In genomic region chr10:130109796-130110235, GRCh38 we compare ENCODE assay signal across 8 cellular contexts. TPM values are rescaled to one million over a fixed set of nuclear protein-coding genes. Genes with fewer than 3 reads are reported as not detected.
DNase-seq lines count a peak whose midpoint lies in the region; ATAC-seq and TF ChIP-seq lines count a peak whose summit lies in the region.

No MANE protein-coding gene starts in this region.

- peak overlapping the region; percentile 90 for H3K27ac ChIP-seq in effector memory CD4-positive, alpha-beta T cell (ENCODE audit: insufficient read depth, low read length, poor library complexity, severe bottlenecking)

- H3K4me3 Mint-ChIP-seq in activated CD8-positive, alpha-beta T cell treated with anti-CD3 and anti-CD28 coated beads for 36 hours, result peak overlapping the region; percentile 92

- TF ChIP-seq CTCF in HFF-Myc (IDR thresholded peaks at IDR 0.05; ENCODE audit: low read depth, low read length, missing control alignments), result peak; percentile 72
- peak; percentile 81 for TF ChIP-seq CTCF in activated CD8-positive, alpha-beta T cell treated with anti-CD3 and anti-CD28 coated beads for 36 hours (IDR thresholded peaks at IDR 0.05)

- peaks cover 22% of the 10 kb centered on the region for H3K4me1 ChIP-seq in effector memory CD4-positive, alpha-beta T cell (ENCODE audit: control insufficient read depth, insufficient read depth, low read length, poor library complexity, severe bottlenecking)

- no peaks in the 10 kb centered on the region for H3K9me3 ChIP-seq in effector memory CD4-positive, alpha-beta T cell (ENCODE audit: control insufficient read depth, low read length)

- POLR2A ChIA-PET in activated CD8-positive, alpha-beta T cell treated with anti-CD3 and anti-CD28 coated beads for 36 hours (lab: Charles Lee), result interaction anchor here (0.7 to 3.3 kb wide), 7 partner anchors 11 to 38 kb away, joined by 3 to 54 read pairs (median 8); partner anchors contain the start of gene GLRX3

- no peaks in the 10 kb centered on the region for H3K27me3 Mint-ChIP-seq in activated CD8-positive, alpha-beta T cell treated with anti-CD3 and anti-CD28 coated beads for 36 hours

- no peaks in the 10 kb centered on the region for H3K9me3 Mint-ChIP-seq in activated CD8-positive, alpha-beta T cell treated with anti-CD3 and anti-CD28 coated beads for 36 hours

- no peak for ATAC-seq in activated CD8-positive, alpha-beta T cell treated with anti-CD3 and anti-CD28 coated beads for 36 hours

- intact Hi-C loops in activated CD8-positive, alpha-beta T cell treated with anti-CD3 and anti-CD28 coated beads for 36 hours (cut with micrococcal nuclease), result no loop called here

- DNase-seq in C1 segment of cervical spinal cord (lab: John Stamatoyannopoulos, UW), result peak in 12 of 14 donors; percentile 36 to 76 (median 59)
- DNase-seq in HFF-Myc (ENCODE audit: extremely low read depth, low read depth), result peak; percentile 78
- DNase-seq in NCI-H526 (lab: John Stamatoyannopoulos, UW), result peak; percentile 42 to 76
- DNase-seq in activated CD8-positive, alpha-beta T cell treated with anti-CD3 and anti-CD28 coated beads for 36 hours, result peak; percentile 84
- peak; percentile 48 to 67 (median 50) for DNase-seq in effector memory CD4-positive, alpha-beta T cell
- DNase-seq in lung microvascular endothelial cell (ENCODE audit: low read depth in 2 of 2), result peak; percentile 84 to 88
- peak; percentile 15 to 70 (median 48) for DNase-seq in stimulated activated CD4-positive, alpha-beta T cell treated with anti-CD3 and anti-CD28 coated beads, TNF-alpha, amount 100 ng/mL, for 48 hours (ENCODE audit: low read depth in 3 of 3)
- no peak for DNase-seq in mesenteric fat pad (ENCODE audit: low spot score)

- no peaks in the 10 kb centered on the region for H3K27me3 ChIP-seq in effector memory CD4-positive, alpha-beta T cell (replicated peaks; ENCODE audit: control insufficient read depth, insufficient read depth, low read length, poor library complexity, severe bottlenecking)

- H3K4me3 ChIP-seq in HFF-Myc (replicated peaks; ENCODE audit: low read depth, low read length), result peak overlapping the region; percentile 96
- H3K4me3 ChIP-seq in effector memory CD4-positive, alpha-beta T cell (ENCODE audit: insufficient read depth, low read depth, low read length, poor library complexity, severe bottlenecking), result peak overlapping the region; percentile 80

- CTCF ChIA-PET in activated CD8-positive, alpha-beta T cell treated with anti-CD3 and anti-CD28 coated beads for 36 hours (lab: Charles Lee), result interaction anchor here (0.7 to 3.6 kb wide), 12 partner anchors 9 to 226 kb away, joined by 3 to 44 read pairs (median 5); partner anchors contain the start of gene GLRX3

- peak overlapping the region; percentile 97 for H3K27ac Mint-ChIP-seq in activated CD8-positive, alpha-beta T cell treated with anti-CD3 and anti-CD28 coated beads for 36 hours

- H3K36me3 Mint-ChIP-seq in activated CD8-positive, alpha-beta T cell treated with anti-CD3 and anti-CD28 coated beads for 36 hours (ENCODE audit: low read depth), result peaks cover 27% of the 10 kb centered on the region

- H3K36me3 ChIP-seq in effector memory CD4-positive, alpha-beta T cell (ENCODE audit: control insufficient read depth, insufficient read depth, low read length), result no peaks in the 10 kb centered on the region

- peaks cover 43% of the 10 kb centered on the region for H3K4me1 Mint-ChIP-seq in activated CD8-positive, alpha-beta T cell treated with anti-CD3 and anti-CD28 coated beads for 36 hours (ENCODE audit: low read depth)

RNA-seq across cellular contexts. Expression of gene C10orf143, which starts 0.8 kb away (rescaled TPM):
- 1 to 10 TPM; 4.4 to 5.1 TPM for total RNA-seq in activated CD8-positive, alpha-beta T cell treated with anti-CD3 and anti-CD28 coated beads for 36 hours
- 0.22 and 0.40 TPM in 2 replicates for total RNA-seq in lung microvascular endothelial cell
- 3.7 TPM for total RNA-seq in mesenteric fat pad

RNA-seq across cellular contexts. Expression of gene GLRX3, which starts 26.4 kb away (rescaled TPM):
- total RNA-seq in activated CD8-positive, alpha-beta T cell treated with anti-CD3 and anti-CD28 coated beads for 36 hours, result 100 to 1,000 TPM; 109 to 121 TPM
- total RNA-seq in lung microvascular endothelial cell (47.2 and 53.8 TPM in 2 replicates), mesenteric fat pad (72.0 TPM)
